In the genomic region with DNA sequence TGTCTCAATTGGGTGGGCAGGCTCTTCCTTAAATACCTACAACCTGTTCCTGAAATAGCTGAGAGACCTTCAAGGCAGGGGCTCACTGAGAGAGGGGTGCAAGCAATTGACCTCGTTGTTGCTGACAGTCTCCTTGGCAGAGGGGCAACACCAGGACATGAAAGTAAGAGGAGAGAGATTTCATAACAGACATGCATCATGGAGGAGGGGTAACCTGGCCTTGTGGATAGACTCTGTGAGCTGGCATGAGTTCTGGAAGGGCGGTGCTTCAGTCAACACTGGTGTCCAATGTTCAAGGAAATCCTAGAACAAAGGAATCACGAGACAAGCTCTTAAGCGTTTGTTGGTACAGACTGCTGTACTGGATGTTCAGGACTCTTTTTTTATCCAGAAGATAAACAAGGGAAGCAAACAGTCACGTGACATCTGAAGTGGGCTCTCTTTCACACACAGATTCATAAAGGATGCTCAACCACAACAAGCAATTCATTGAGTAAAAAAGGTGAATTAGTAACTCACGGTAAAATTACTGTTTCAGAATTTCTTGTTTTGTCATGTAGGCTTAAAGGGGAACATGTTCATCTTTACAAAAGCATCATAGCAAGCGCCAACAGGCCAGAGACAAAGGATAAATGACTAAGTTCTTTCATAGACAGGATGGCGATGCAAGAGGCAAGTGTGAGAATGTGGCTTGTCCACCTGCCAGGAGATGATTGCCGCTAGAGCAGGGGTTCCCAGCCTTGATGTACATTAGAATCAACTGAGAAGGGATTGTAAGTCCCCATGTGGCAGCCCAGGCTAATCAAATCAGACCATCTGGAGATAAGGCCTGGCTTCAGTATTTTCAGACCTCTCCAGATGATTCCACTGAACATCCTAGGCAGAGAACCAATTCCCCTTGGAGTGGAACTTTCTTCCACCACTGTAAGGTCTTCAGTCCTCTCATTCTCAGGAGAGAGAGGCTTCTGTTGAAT, we compare ENCODE assay signal across 1 cellular context.
TF ChIP-seq lines count a peak whose summit lies in the region.

No MANE protein-coding gene starts in this region.

TF ChIP-seq in HepG2, 621 proteins besides CTCF, POLR2A, EP300 and RAD21 (continued from another document and continues in another):
- TF ChIP-seq, protein P1, sequence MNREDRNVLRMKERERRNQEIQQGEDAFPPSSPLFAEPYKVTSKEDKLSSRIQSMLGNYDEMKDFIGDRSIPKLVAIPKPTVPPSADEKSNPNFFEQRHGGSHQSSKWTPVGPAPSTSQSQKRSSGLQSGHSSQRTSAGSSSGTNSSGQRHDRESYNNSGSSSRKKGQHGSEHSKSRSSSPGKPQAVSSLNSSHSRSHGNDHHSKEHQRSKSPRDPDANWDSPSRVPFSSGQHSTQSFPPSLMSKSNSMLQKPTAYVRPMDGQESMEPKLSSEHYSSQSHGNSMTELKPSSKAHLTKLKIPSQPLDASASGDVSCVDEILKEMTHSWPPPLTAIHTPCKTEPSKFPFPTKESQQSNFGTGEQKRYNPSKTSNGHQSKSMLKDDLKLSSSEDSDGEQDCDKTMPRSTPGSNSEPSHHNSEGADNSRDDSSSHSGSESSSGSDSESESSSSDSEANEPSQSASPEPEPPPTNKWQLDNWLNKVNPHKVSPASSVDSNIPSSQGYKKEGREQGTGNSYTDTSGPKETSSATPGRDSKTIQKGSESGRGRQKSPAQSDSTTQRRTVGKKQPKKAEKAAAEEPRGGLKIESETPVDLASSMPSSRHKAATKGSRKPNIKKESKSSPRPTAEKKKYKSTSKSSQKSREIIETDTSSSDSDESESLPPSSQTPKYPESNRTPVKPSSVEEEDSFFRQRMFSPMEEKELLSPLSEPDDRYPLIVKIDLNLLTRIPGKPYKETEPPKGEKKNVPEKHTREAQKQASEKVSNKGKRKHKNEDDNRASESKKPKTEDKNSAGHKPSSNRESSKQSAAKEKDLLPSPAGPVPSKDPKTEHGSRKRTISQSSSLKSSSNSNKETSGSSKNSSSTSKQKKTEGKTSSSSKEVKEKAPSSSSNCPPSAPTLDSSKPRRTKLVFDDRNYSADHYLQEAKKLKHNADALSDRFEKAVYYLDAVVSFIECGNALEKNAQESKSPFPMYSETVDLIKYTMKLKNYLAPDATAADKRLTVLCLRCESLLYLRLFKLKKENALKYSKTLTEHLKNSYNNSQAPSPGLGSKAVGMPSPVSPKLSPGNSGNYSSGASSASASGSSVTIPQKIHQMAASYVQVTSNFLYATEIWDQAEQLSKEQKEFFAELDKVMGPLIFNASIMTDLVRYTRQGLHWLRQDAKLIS (CRISPR knock-in tag; IDR thresholded peaks at IDR 0.05): no peak
- TF ChIP-seq ZKSCAN1 (IDR thresholded peaks at IDR 0.05; ENCODE audit: low read length) (no peak), CBX1 (IDR thresholded peaks at IDR 0.05; ENCODE audit: low read depth) (no peak), ZNF44 (CRISPR knock-in tag; IDR thresholded peaks at IDR 0.05) (no peak), MZF1 (CRISPR knock-in tag; IDR thresholded peaks at IDR 0.05; ENCODE audit: borderline replicate concordance) (no peak), KDM1A (CRISPR knock-in tag; IDR thresholded peaks at IDR 0.05) (no peak; the same call in 1 of the 2 replicates), ZFP36 (IDR thresholded peaks at IDR 0.05; ENCODE audit: borderline replicate concordance, low read depth, low read length, partially characterized antibody) (no peak), MED13 (CRISPR knock-in tag; IDR thresholded peaks at IDR 0.05) (peak; percentile 93), ZNF660 (CRISPR knock-in tag; IDR thresholded peaks at IDR 0.05; ENCODE audit: borderline replicate concordance, low read depth) (no peak), NFKBIZ (CRISPR knock-in tag; IDR thresholded peaks at IDR 0.05) (no peak), SSRP1 (CRISPR knock-in tag; IDR thresholded peaks at IDR 0.05) (no peak), CCDC6 (CRISPR knock-in tag; IDR thresholded peaks at IDR 0.05) (no peak; the same call in 1 of the 2 replicates), ZNF747 (CRISPR knock-in tag; IDR thresholded peaks at IDR 0.05; ENCODE audit: borderline replicate concordance) (no peak), FOXA1 (IDR thresholded peaks at IDR 0.05) (peak; percentile 87), FOXA1 (CRISPR knock-in tag; IDR thresholded peaks at IDR 0.05) (peak; percentile 97), HNF4A (CRISPR knock-in tag; IDR thresholded peaks at IDR 0.05) (peak; percentile 98), HMGA1 (CRISPR knock-in tag; conservative IDR thresholded peaks at IDR 0.05) (no peak), ZNF616 (CRISPR knock-in tag; IDR thresholded peaks at IDR 0.05; ENCODE audit: low read depth) (no peak), U2AF2 (IDR thresholded peaks at IDR 0.05; ENCODE audit: low read depth, low read length) (no peak), ZNF446 (CRISPR knock-in tag; IDR thresholded peaks at IDR 0.05) (no peak), ZNF850 (CRISPR knock-in tag; conservative IDR thresholded peaks at IDR 0.05) (no peak), MED1 (CRISPR knock-in tag; IDR thresholded peaks at IDR 0.05) (peak; percentile 92), PHF20 (CRISPR knock-in tag; IDR thresholded peaks at IDR 0.05) (no peak), TOE1 (CRISPR knock-in tag; IDR thresholded peaks at IDR 0.05) (0 out of 2 replicates have a peak, but pooled peaks have one; percentile 17), RARG (CRISPR knock-in tag; IDR thresholded peaks at IDR 0.05; ENCODE audit: low read depth) (no peak), TAF15 (IDR thresholded peaks at IDR 0.05; ENCODE audit: low read depth, low read length, poor library complexity, severe bottlenecking) (no peak)
- TF ChIP-seq, protein P2, sequence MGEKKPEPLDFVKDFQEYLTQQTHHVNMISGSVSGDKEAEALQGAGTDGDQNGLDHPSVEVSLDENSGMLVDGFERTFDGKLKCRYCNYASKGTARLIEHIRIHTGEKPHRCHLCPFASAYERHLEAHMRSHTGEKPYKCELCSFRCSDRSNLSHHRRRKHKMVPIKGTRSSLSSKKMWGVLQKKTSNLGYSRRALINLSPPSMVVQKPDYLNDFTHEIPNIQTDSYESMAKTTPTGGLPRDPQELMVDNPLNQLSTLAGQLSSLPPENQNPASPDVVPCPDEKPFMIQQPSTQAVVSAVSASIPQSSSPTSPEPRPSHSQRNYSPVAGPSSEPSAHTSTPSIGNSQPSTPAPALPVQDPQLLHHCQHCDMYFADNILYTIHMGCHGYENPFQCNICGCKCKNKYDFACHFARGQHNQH (CRISPR knock-in tag; IDR thresholded peaks at IDR 0.05): peak; percentile 92
- TF ChIP-seq, protein P3, sequence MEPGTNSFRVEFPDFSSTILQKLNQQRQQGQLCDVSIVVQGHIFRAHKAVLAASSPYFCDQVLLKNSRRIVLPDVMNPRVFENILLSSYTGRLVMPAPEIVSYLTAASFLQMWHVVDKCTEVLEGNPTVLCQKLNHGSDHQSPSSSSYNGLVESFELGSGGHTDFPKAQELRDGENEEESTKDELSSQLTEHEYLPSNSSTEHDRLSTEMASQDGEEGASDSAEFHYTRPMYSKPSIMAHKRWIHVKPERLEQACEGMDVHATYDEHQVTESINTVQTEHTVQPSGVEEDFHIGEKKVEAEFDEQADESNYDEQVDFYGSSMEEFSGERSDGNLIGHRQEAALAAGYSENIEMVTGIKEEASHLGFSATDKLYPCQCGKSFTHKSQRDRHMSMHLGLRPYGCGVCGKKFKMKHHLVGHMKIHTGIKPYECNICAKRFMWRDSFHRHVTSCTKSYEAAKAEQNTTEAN (CRISPR knock-in tag; conservative IDR thresholded peaks at IDR 0.05): peak; percentile 44; the same call in 1 of the 2 replicates
- TF ChIP-seq, protein P4, sequence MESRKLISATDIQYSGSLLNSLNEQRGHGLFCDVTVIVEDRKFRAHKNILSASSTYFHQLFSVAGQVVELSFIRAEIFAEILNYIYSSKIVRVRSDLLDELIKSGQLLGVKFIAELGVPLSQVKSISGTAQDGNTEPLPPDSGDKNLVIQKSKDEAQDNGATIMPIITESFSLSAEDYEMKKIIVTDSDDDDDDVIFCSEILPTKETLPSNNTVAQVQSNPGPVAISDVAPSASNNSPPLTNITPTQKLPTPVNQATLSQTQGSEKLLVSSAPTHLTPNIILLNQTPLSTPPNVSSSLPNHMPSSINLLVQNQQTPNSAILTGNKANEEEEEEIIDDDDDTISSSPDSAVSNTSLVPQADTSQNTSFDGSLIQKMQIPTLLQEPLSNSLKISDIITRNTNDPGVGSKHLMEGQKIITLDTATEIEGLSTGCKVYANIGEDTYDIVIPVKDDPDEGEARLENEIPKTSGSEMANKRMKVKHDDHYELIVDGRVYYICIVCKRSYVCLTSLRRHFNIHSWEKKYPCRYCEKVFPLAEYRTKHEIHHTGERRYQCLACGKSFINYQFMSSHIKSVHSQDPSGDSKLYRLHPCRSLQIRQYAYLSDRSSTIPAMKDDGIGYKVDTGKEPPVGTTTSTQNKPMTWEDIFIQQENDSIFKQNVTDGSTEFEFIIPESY (CRISPR knock-in tag; IDR thresholded peaks at IDR 0.05): peak; percentile 33; the same call in 1 of the 2 replicates
- TF ChIP-seq, protein P5, sequence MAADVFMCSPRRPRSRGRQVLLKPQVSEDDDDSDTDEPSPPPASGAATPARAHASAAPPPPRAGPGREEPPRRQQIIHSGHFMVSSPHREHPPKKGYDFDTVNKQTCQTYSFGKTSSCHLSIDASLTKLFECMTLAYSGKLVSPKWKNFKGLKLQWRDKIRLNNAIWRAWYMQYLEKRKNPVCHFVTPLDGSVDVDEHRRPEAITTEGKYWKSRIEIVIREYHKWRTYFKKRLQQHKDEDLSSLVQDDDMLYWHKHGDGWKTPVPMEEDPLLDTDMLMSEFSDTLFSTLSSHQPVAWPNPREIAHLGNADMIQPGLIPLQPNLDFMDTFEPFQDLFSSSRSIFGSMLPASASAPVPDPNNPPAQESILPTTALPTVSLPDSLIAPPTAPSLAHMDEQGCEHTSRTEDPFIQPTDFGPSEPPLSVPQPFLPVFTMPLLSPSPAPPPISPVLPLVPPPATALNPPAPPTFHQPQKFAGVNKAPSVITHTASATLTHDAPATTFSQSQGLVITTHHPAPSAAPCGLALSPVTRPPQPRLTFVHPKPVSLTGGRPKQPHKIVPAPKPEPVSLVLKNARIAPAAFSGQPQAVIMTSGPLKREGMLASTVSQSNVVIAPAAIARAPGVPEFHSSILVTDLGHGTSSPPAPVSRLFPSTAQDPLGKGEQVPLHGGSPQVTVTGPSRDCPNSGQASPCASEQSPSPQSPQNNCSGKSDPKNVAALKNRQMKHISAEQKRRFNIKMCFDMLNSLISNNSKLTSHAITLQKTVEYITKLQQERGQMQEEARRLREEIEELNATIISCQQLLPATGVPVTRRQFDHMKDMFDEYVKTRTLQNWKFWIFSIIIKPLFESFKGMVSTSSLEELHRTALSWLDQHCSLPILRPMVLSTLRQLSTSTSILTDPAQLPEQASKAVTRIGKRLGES (CRISPR knock-in tag; IDR thresholded peaks at IDR 0.05; ENCODE audit: borderline replicate concordance): peak; percentile 68; the same call in 1 of the 2 replicates
- TF ChIP-seq, protein P6, sequence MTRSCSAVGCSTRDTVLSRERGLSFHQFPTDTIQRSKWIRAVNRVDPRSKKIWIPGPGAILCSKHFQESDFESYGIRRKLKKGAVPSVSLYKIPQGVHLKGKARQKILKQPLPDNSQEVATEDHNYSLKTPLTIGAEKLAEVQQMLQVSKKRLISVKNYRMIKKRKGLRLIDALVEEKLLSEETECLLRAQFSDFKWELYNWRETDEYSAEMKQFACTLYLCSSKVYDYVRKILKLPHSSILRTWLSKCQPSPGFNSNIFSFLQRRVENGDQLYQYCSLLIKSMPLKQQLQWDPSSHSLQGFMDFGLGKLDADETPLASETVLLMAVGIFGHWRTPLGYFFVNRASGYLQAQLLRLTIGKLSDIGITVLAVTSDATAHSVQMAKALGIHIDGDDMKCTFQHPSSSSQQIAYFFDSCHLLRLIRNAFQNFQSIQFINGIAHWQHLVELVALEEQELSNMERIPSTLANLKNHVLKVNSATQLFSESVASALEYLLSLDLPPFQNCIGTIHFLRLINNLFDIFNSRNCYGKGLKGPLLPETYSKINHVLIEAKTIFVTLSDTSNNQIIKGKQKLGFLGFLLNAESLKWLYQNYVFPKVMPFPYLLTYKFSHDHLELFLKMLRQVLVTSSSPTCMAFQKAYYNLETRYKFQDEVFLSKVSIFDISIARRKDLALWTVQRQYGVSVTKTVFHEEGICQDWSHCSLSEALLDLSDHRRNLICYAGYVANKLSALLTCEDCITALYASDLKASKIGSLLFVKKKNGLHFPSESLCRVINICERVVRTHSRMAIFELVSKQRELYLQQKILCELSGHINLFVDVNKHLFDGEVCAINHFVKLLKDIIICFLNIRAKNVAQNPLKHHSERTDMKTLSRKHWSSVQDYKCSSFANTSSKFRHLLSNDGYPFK (CRISPR knock-in tag; IDR thresholded peaks at IDR 0.05; ENCODE audit: borderline replicate concordance): no peak
- TF ChIP-seq, protein P7, sequence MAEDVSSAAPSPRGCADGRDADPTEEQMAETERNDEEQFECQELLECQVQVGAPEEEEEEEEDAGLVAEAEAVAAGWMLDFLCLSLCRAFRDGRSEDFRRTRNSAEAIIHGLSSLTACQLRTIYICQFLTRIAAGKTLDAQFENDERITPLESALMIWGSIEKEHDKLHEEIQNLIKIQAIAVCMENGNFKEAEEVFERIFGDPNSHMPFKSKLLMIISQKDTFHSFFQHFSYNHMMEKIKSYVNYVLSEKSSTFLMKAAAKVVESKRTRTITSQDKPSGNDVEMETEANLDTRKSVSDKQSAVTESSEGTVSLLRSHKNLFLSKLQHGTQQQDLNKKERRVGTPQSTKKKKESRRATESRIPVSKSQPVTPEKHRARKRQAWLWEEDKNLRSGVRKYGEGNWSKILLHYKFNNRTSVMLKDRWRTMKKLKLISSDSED (CRISPR knock-in tag; IDR thresholded peaks at IDR 0.05): no peak
- TF ChIP-seq, protein P8, sequence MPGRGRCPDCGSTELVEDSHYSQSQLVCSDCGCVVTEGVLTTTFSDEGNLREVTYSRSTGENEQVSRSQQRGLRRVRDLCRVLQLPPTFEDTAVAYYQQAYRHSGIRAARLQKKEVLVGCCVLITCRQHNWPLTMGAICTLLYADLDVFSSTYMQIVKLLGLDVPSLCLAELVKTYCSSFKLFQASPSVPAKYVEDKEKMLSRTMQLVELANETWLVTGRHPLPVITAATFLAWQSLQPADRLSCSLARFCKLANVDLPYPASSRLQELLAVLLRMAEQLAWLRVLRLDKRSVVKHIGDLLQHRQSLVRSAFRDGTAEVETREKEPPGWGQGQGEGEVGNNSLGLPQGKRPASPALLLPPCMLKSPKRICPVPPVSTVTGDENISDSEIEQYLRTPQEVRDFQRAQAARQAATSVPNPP (CRISPR knock-in tag; IDR thresholded peaks at IDR 0.05): peak; percentile 89; the same call in 1 of the 2 replicates
